ENCODE assay signal across 13 cellular contexts in genomic region chr12:12336049-12336411, GRCh38. TPM values are rescaled to one million over a fixed set of nuclear protein-coding genes. Genes with fewer than 3 reads are reported as not detected.
DNase-seq lines count a peak whose midpoint lies in the region; ATAC-seq and TF ChIP-seq lines count a peak whose summit lies in the region.
"Had no signal": no experiment of that assay in that cellular context is flagged by ENCODE, and none has a peak within 500 bp of the region (broad histone marks: within the 10 kb centered on the region; RNA-seq: fewer than 3 reads in every experiment).

No MANE protein-coding gene starts in this region.

- H3K9me3 Mint-ChIP-seq in activated CD4-positive, alpha-beta memory T cell treated with anti-CD3 and anti-CD28 coated beads for 36 hours = no peaks in the 10 kb centered on the region
- no peaks in the 10 kb centered on the region for H3K9me3 Mint-ChIP-seq in activated CD4-positive, alpha-beta memory T cell treated with anti-CD3 and anti-CD28 coated beads, Interleukin-2, amount 10 ng/mL, durations not matched to agents 7 days and 5 days
- H3K9me3 Mint-ChIP-seq: naive B cell had no signal

- POLR2A ChIA-PET in activated CD4-positive, alpha-beta memory T cell treated with anti-CD3 and anti-CD28 coated beads for 36 hours (lab: Charles Lee) = no interaction called here
- POLR2A ChIA-PET in activated CD4-positive, alpha-beta memory T cell treated with anti-CD3 and anti-CD28 coated beads, Interleukin-2, amount 10 ng/mL, durations not matched to agents 7 days and 5 days (lab: Charles Lee) = interaction anchor here (4.4 kb wide), 1 partner anchor 21 kb away, joined by 23 read pairs; the partner anchor contains the start of gene BORCS5

- peak; percentile 18 for DNase-seq in activated CD4-positive, alpha-beta memory T cell treated with anti-CD3 and anti-CD28 coated beads for 36 hours
- no peak for DNase-seq in activated CD4-positive, alpha-beta memory T cell treated with anti-CD3 and anti-CD28 coated beads, Interleukin-2, amount 10 ng/mL, durations not matched to agents 7 days and 5 days
- peak; percentile 78 for DNase-seq in epithelial cell of esophagus (ENCODE audit: low read depth)
- no peak for DNase-seq in NCI-H2227 treated with DMSO at 0.1 percent for 48 hours (lab: John Stamatoyannopoulos, UW)
- no peak for DNase-seq in activated naive CD4-positive, alpha-beta T cell (lab: John Stamatoyannopoulos, UW)
- DNase-seq: DND-41, erythroblast, naive B cell, NCI-H187 treated with DMSO at 0.1 percent for 48 hours had no signal

- H3K4me3 ChIP-seq in epithelial cell of esophagus (ENCODE audit: low read length) = no peak overlapping the region
- H3K4me3 ChIP-seq: PC-9 had no signal

- no peaks in the 10 kb centered on the region for H3K27me3 Mint-ChIP-seq in activated CD4-positive, alpha-beta memory T cell treated with anti-CD3 and anti-CD28 coated beads for 36 hours
- H3K27me3 Mint-ChIP-seq in activated CD4-positive, alpha-beta memory T cell treated with anti-CD3 and anti-CD28 coated beads, Interleukin-2, amount 10 ng/mL, durations not matched to agents 7 days and 5 days = peaks cover 7% of the 10 kb centered on the region

- H3K36me3 Mint-ChIP-seq in activated CD4-positive, alpha-beta memory T cell treated with anti-CD3 and anti-CD28 coated beads for 36 hours = no peaks in the 10 kb centered on the region
- no peaks in the 10 kb centered on the region for H3K36me3 Mint-ChIP-seq in activated CD4-positive, alpha-beta memory T cell treated with anti-CD3 and anti-CD28 coated beads, Interleukin-2, amount 10 ng/mL, durations not matched to agents 7 days and 5 days (ENCODE audit: low read depth)
- H3K36me3 Mint-ChIP-seq: naive B cell had no signal

- peaks cover 25% of the 10 kb centered on the region for H3K4me1 Mint-ChIP-seq in activated CD4-positive, alpha-beta memory T cell treated with anti-CD3 and anti-CD28 coated beads for 36 hours (ENCODE audit: low read depth)
- peaks cover 23% of the 10 kb centered on the region for H3K4me1 Mint-ChIP-seq in activated CD4-positive, alpha-beta memory T cell treated with anti-CD3 and anti-CD28 coated beads, Interleukin-2, amount 10 ng/mL, durations not matched to agents 7 days and 5 days

- intact Hi-C loops in activated CD4-positive, alpha-beta memory T cell treated with anti-CD3 and anti-CD28 coated beads for 36 hours (cut with micrococcal nuclease) = loop anchor here (10.0 kb wide), 1 partner anchor 781 kb away; no protein-coding TSS in a partner anchor

- ATAC-seq in HG03439 (IDR thresholded peaks at IDR 0.05; ENCODE audit: unreplicated experiment) (peak; percentile 52), HG03196 (IDR thresholded peaks at IDR 0.05; ENCODE audit: unreplicated experiment) (no peak), GM19467 (IDR thresholded peaks at IDR 0.05; ENCODE audit: unreplicated experiment) (no peak)

- TF ChIP-seq CTCF in epithelial cell of esophagus (IDR thresholded peaks at IDR 0.05; ENCODE audit: insufficient read depth, low read depth, low read length, missing control alignments) = no peak

- H3K4me3 Mint-ChIP-seq in activated CD4-positive, alpha-beta memory T cell treated with anti-CD3 and anti-CD28 coated beads for 36 hours = no peak overlapping the region
- H3K4me3 Mint-ChIP-seq in activated CD4-positive, alpha-beta memory T cell treated with anti-CD3 and anti-CD28 coated beads, Interleukin-2, amount 10 ng/mL, durations not matched to agents 7 days and 5 days = no peak overlapping the region
- H3K4me3 Mint-ChIP-seq: naive B cell had no signal

- CTCF ChIA-PET in activated CD4-positive, alpha-beta memory T cell treated with anti-CD3 and anti-CD28 coated beads for 36 hours (lab: Charles Lee) = interaction anchor here (1.0 to 1.9 kb wide), 5 partner anchors 8 to 319 kb away, joined by 3 to 7 read pairs (median 4); no protein-coding TSS in a partner anchor
- CTCF ChIA-PET in activated CD4-positive, alpha-beta memory T cell treated with anti-CD3 and anti-CD28 coated beads, Interleukin-2, amount 10 ng/mL, durations not matched to agents 7 days and 5 days (lab: Charles Lee) = interaction anchor here (1.2 to 1.8 kb wide), 5 partner anchors 9 to 401 kb away, joined by 3 to 10 read pairs (median 5); partner anchors contain the start of gene BORCS5

- no peak overlapping the region for H3K27ac Mint-ChIP-seq in activated CD4-positive, alpha-beta memory T cell treated with anti-CD3 and anti-CD28 coated beads for 36 hours
- H3K27ac Mint-ChIP-seq in activated CD4-positive, alpha-beta memory T cell treated with anti-CD3 and anti-CD28 coated beads, Interleukin-2, amount 10 ng/mL, durations not matched to agents 7 days and 5 days = no peak overlapping the region

RNA-seq across cellular contexts. Expression of gene MANSC1, which starts 14.0 kb away (rescaled TPM):
- 1 to 10 TPM; 1.9 to 2.2 TPM for total RNA-seq in activated CD4-positive, alpha-beta memory T cell treated with anti-CD3 and anti-CD28 coated beads for 36 hours
- total RNA-seq in activated CD4-positive, alpha-beta memory T cell treated with anti-CD3 and anti-CD28 coated beads, Interleukin-2, amount 10 ng/mL, durations not matched to agents 7 days and 5 days = under 1 TPM; 0.10 to 0.15 TPM

RNA-seq across cellular contexts. Expression of gene BORCS5, which starts 20.8 kb away (rescaled TPM):
- total RNA-seq in activated CD4-positive, alpha-beta memory T cell treated with anti-CD3 and anti-CD28 coated beads for 36 hours = 10 to 100 TPM; 43.7 to 47.8 TPM
- total RNA-seq in activated CD4-positive, alpha-beta memory T cell treated with anti-CD3 and anti-CD28 coated beads, Interleukin-2, amount 10 ng/mL, durations not matched to agents 7 days and 5 days = 10 to 100 TPM; 30.9 to 32.4 TPM

Comparison
In these comparisons a context has a peak if more than half of its experiments do, and no peak if none do; other contexts are left out.
1. DNase-seq: peak in activated CD4-positive, alpha-beta memory T cell treated with anti-CD3 and anti-CD28 coated beads for 36 hours (single experiment) and epithelial cell of esophagus (single experiment); none in activated CD4-positive, alpha-beta memory T cell treated with anti-CD3 and anti-CD28 coated beads, Interleukin-2, amount 10 ng/mL, durations not matched to agents 7 days and 5 days (single experiment), NCI-H2227 treated with DMSO at 0.1 percent for 48 hours (single experiment) and activated naive CD4-positive, alpha-beta T cell (0 of 4).